34 cellular contexts compared by ENCODE assay signal in the genomic region with DNA sequence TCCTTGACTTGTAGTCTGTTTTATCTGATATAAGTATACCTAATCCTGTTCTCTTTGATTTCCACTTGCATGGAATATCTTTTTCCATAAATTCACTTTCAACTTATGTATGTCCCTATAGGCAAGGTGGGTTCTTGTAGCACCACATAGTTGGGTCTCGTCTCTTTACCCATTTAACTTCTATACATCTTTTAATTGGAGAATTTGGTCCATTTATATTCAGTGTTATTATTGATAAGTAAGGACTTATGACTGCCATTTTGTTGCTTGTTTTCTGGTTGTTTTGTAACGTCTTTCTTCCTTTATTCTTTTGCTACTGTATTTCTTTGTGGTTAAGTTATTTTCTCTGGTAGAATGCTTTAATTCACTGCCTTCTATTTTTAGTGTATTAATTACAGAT. TPM values are rescaled to one million over a fixed set of nuclear protein-coding genes. Genes with fewer than 3 reads are reported as not detected.
"Had no signal": no experiment of that assay in that cellular context is flagged by ENCODE, and none has a peak within 500 bp of the region (broad histone marks: within the 10 kb centered on the region; RNA-seq: fewer than 3 reads in every experiment).

No MANE protein-coding gene starts in this region.

- H3K9me3 Mint-ChIP-seq: stimulated activated effector memory CD8-positive, alpha-beta T cell treated with anti-CD3 and anti-CD28 coated beads, Interleukin-12 subunit alpha, Interleukin-12 subunit beta, amount 100 ng/mL, for 72 hours; stimulated activated memory B cell treated with anti-CD40 and anti-IgM and Interleukin-4, amounts not matched to agents 10 μg/mL and 1 μg/mL and 100 μg/mL, for 72 hours; stimulated activated naive B cell treated with anti-CD40 and anti-IgM and Interleukin-4, amounts not matched to agents 10 μg/mL and 1 μg/mL and 100 μg/mL, for 72 hours; stimulated activated naive CD8-positive, alpha-beta T cell treated with anti-CD3 and anti-CD28 coated beads, Interleukin-15, amount 100 ng/mL, for 72 hours; stimulated activated naive CD8-positive, alpha-beta T cell treated with anti-CD3 and anti-CD28 coated beads, Interleukin-15, Interleukin-2, amounts not matched to agents 100 ng/mL and 50 ng/mL, for 24 hours; type B pancreatic cell had no signal

- H3K36me3 Mint-ChIP-seq: stimulated activated effector memory CD8-positive, alpha-beta T cell treated with anti-CD3 and anti-CD28 coated beads, Interleukin-12 subunit alpha, Interleukin-12 subunit beta, amount 100 ng/mL, for 72 hours; stimulated activated memory B cell treated with anti-CD40 and anti-IgM and Interleukin-4, amounts not matched to agents 10 μg/mL and 1 μg/mL and 100 μg/mL, for 72 hours; stimulated activated naive B cell treated with anti-CD40 and anti-IgM and Interleukin-4, amounts not matched to agents 10 μg/mL and 1 μg/mL and 100 μg/mL, for 72 hours; type B pancreatic cell had no signal

- ATAC-seq: stimulated activated effector memory CD8-positive, alpha-beta T cell treated with anti-CD3 and anti-CD28 coated beads, Interleukin-12 subunit alpha, Interleukin-12 subunit beta, amount 100 ng/mL, for 72 hours; stimulated activated memory B cell treated with anti-CD40 and anti-IgM and Interleukin-4, amounts not matched to agents 10 μg/mL and 1 μg/mL and 100 μg/mL, for 72 hours; stimulated activated naive B cell treated with anti-CD40 and anti-IgM and Interleukin-4, amounts not matched to agents 10 μg/mL and 1 μg/mL and 100 μg/mL, for 72 hours; stimulated activated naive CD8-positive, alpha-beta T cell treated with anti-CD3 and anti-CD28 coated beads, Interleukin-15, amount 100 ng/mL, for 72 hours; stimulated activated naive CD8-positive, alpha-beta T cell treated with anti-CD3 and anti-CD28 coated beads, Interleukin-15, Interleukin-2, amounts not matched to agents 100 U/mL and 50 U/mL, for 24 hours; upper lobe of right lung had no signal

- H3K4me3 ChIP-seq: stomach, suprapubic skin, testis, thoracic aorta, thyroid gland, tibial artery, tibial nerve, transverse colon, upper lobe of left lung, upper lobe of right lung, uterus, vagina had no signal

- FAIRE-seq: urothelium cell line had no signal

- H3K36me3 ChIP-seq: stomach, suprapubic skin, thoracic aorta, thyroid gland, tibial artery, tibial nerve, transverse colon, upper lobe of left lung, upper lobe of right lung, vagina had no signal

- H3K27ac ChIP-seq: stomach, suprapubic skin, testis, thoracic aorta, thyroid gland, tibial artery, tibial nerve, transverse colon, upper lobe of left lung, upper lobe of right lung, uterus, vagina had no signal

- H3K27me3 ChIP-seq: testis, thyroid gland, vagina had no signal

- H3K4me3 Mint-ChIP-seq: stimulated activated effector memory CD8-positive, alpha-beta T cell treated with anti-CD3 and anti-CD28 coated beads, Interleukin-12 subunit alpha, Interleukin-12 subunit beta, amount 100 ng/mL, for 72 hours; stimulated activated memory B cell treated with anti-CD40 and anti-IgM and Interleukin-4, amounts not matched to agents 10 μg/mL and 1 μg/mL and 100 μg/mL, for 72 hours; stimulated activated naive B cell treated with anti-CD40 and anti-IgM and Interleukin-4, amounts not matched to agents 10 μg/mL and 1 μg/mL and 100 μg/mL, for 72 hours; stimulated activated naive CD8-positive, alpha-beta T cell treated with anti-CD3 and anti-CD28 coated beads, Interleukin-15, amount 100 ng/mL, for 72 hours; stimulated activated naive CD8-positive, alpha-beta T cell treated with anti-CD3 and anti-CD28 coated beads, Interleukin-15, Interleukin-2, amounts not matched to agents 100 ng/mL and 50 ng/mL, for 24 hours; type B pancreatic cell had no signal

- H3K9me3 ChIP-seq: suprapubic skin, testis, thoracic aorta, thyroid gland, tibial artery, tibial nerve, transverse colon, upper lobe of left lung, upper lobe of right lung, uterus, vagina had no signal

- H3K27ac Mint-ChIP-seq: stimulated activated effector memory CD8-positive, alpha-beta T cell treated with anti-CD3 and anti-CD28 coated beads, Interleukin-12 subunit alpha, Interleukin-12 subunit beta, amount 100 ng/mL, for 72 hours; stimulated activated memory B cell treated with anti-CD40 and anti-IgM and Interleukin-4, amounts not matched to agents 10 μg/mL and 1 μg/mL and 100 μg/mL, for 72 hours; stimulated activated naive B cell treated with anti-CD40 and anti-IgM and Interleukin-4, amounts not matched to agents 10 μg/mL and 1 μg/mL and 100 μg/mL, for 72 hours; stimulated activated naive CD8-positive, alpha-beta T cell treated with anti-CD3 and anti-CD28 coated beads, Interleukin-15, amount 100 ng/mL, for 72 hours; stimulated activated naive CD8-positive, alpha-beta T cell treated with anti-CD3 and anti-CD28 coated beads, Interleukin-15, Interleukin-2, amounts not matched to agents 100 ng/mL and 50 ng/mL, for 24 hours; type B pancreatic cell had no signal

- DNase-seq: stimulated activated CD4-positive, alpha-beta T cell treated with anti-CD3 and anti-CD28 coated beads, Interleukin-2, amount 100 ng/mL, for 48 hours; stimulated activated CD4-positive, alpha-beta T cell treated with anti-CD3 and anti-CD28 coated beads, Interleukin-4, amount 100 ng/mL, for 1 hour; stimulated activated CD4-positive, alpha-beta T cell treated with anti-CD3 and anti-CD28 coated beads, Interleukin-4, amount 100 ng/mL, for 24 hours; stimulated activated CD4-positive, alpha-beta T cell treated with anti-CD3 and anti-CD28 coated beads, Interleukin-4, amount 100 ng/mL, for 4 hours; stimulated activated CD8-positive, alpha-beta memory T cell treated with anti-CD3 and anti-CD28 coated beads, Interleukin-4, amount 100 ng/mL, for 48 hours; stimulated activated naive B cell treated with anti-CD40 and anti-IgM and Interleukin-4, amounts not matched to agents 10 μg/mL and 1 μg/mL and 100 μg/mL, for 72 hours; stimulated activated naive CD4-positive, alpha-beta T cell; stimulated activated naive CD4-positive, alpha-beta T cell treated with Interleukin-2 at 50 U/mL for 16 hours; stimulated activated naive CD8-positive, alpha-beta T cell treated with anti-CD3 and anti-CD28 coated beads, Interleukin-15, amount 100 ng/mL, for 72 hours; stimulated activated naive CD8-positive, alpha-beta T cell treated with anti-CD3 and anti-CD28 coated beads, Interleukin-15, Interleukin-2, amounts not matched to agents 100 U/mL and 50 U/mL, for 24 hours; stomach; substantia nigra; testis; thyroid gland; tibial artery; transverse colon; trophoblast cell; upper lobe of left lung; upper lobe of right lung; uterus had no signal

- H3K4me1 ChIP-seq: testis, uterus had no signal

RNA-seq across cellular contexts. Expression of a gene that starts 25.3 kb away (rescaled TPM):
- total RNA-seq: stomach, subcutaneous adipose tissue, suprapubic skin, temporal lobe, testis, thoracic aorta, thyroid gland, tibial nerve, transverse colon, upper lobe of left lung, upper lobe of right lung, ureter, urinary bladder, uterus, vagina had no signal
- polyA plus RNA-seq: stomach, thymus, urinary bladder had no signal
